ENCODE assay signal across 8 cellular contexts in genomic region chr2:58240938-58241755, GRCh38. TPM values are rescaled to one million over a fixed set of nuclear protein-coding genes. Genes with fewer than 3 reads are reported as not detected.
A peak's percentile ranks its signal among the peaks of the same experiment; 100 is the strongest.
DNase-seq lines count a peak whose midpoint lies in the region; ATAC-seq lines count a peak whose summit lies in the region.

Gene FANCL (minus strand): TSS chr2:58241325. CDS start chr2:58241313, 12 bp downstream.

- H3K4me1 Mint-ChIP-seq in activated CD4-positive, alpha-beta T cell treated with anti-CD3 and anti-CD28 coated beads, Interleukin-2, amount 10 ng/mL, durations not matched to agents 24 days and 14 days = peaks cover 28% of the 10 kb centered on the region

- H3K27me3 Mint-ChIP-seq in activated CD4-positive, alpha-beta T cell treated with anti-CD3 and anti-CD28 coated beads, Interleukin-2, amount 10 ng/mL, durations not matched to agents 24 days and 14 days = peaks cover 16% of the 10 kb centered on the region

- ATAC-seq in GM19328 (IDR thresholded peaks at IDR 0.05; ENCODE audit: unreplicated experiment) (peak; percentile 74), HG03469 (IDR thresholded peaks at IDR 0.05; ENCODE audit: unreplicated experiment) (peak; percentile 49)

- H3K9me3 Mint-ChIP-seq in activated CD4-positive, alpha-beta T cell treated with anti-CD3 and anti-CD28 coated beads, Interleukin-2, amount 10 ng/mL, durations not matched to agents 24 days and 14 days = no peaks in the 10 kb centered on the region

- DNase-seq in C1 segment of cervical spinal cord (lab: John Stamatoyannopoulos, UW) = peak; percentile 27 to 93 (median 83)
- peak; percentile 89 to 96 for DNase-seq in NCI-H526 (lab: John Stamatoyannopoulos, UW)
- peak; percentile 92 for DNase-seq in activated CD4-positive, alpha-beta T cell treated with anti-CD3 and anti-CD28 coated beads, Interleukin-2, amount 10 ng/mL, durations not matched to agents 24 days and 14 days
- DNase-seq in dedifferentiated amniotic fluid mesenchymal stem cell (ENCODE audit: extremely low spot score) = peak; percentile 85
- peak; percentile 97 for DNase-seq in left kidney (ENCODE audit: low read depth, low spot score)
- DNase-seq in stimulated activated CD4-positive, alpha-beta T cell treated with anti-CD3 and anti-CD28 coated beads, Interleukin-1b, Interleukin-23, amount 100 ng/mL, for 48 hours = peak; percentile 78

- H3K4me3 Mint-ChIP-seq in activated CD4-positive, alpha-beta T cell treated with anti-CD3 and anti-CD28 coated beads, Interleukin-2, amount 10 ng/mL, durations not matched to agents 24 days and 14 days = peak within 1 kb of the TSS; percentile 88

- intact Hi-C loops in activated CD4-positive, alpha-beta T cell treated with anti-CD3 and anti-CD28 coated beads, Interleukin-2, amount 10 ng/mL, durations not matched to agents 24 days and 14 days (cut with micrococcal nuclease) = loop anchor here (1.0 kb wide), 1 partner anchor 194 kb away; no protein-coding TSS in a partner anchor

- peak within 1 kb of the TSS; percentile 83 for H3K27ac Mint-ChIP-seq in activated CD4-positive, alpha-beta T cell treated with anti-CD3 and anti-CD28 coated beads, Interleukin-2, amount 10 ng/mL, durations not matched to agents 24 days and 14 days

- H3K36me3 Mint-ChIP-seq in activated CD4-positive, alpha-beta T cell treated with anti-CD3 and anti-CD28 coated beads, Interleukin-2, amount 10 ng/mL, durations not matched to agents 24 days and 14 days (ENCODE audit: low read depth) = peaks cover 2% of the 10 kb centered on the region

RNA-seq across cellular contexts. Expression of gene FANCL, which starts in this region (rescaled TPM):
- total RNA-seq in activated CD4-positive, alpha-beta T cell treated with anti-CD3 and anti-CD28 coated beads, Interleukin-2, amount 10 ng/mL, durations not matched to agents 24 days and 14 days = 21.2 and 26.3 TPM in 2 replicates

Comparison
In these comparisons a context has a peak if more than half of its experiments do, and no peak if none do; other contexts are left out.
1. Peak in every context shown above with its lines: DNase-seq and ATAC-seq.